In the genomic region with DNA sequence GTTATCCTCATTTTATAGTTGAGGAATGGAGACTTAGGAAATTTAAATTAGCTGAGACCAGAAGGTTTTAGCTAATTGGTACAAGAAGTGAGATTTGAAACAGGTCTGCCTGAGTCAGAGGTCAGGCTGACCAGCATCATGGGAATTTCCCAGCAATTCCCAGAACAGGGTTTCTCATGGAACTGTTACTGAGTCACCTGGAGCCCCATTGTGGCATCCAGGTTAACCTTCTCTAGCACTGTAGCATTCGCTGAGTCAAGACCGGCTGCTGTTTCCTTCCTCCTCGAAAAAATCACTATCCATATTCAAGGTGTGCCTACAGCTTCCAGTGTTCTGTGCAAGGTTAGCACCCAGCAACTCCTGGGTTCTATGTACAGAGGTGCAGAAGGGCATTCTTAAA, we compare ENCODE assay signal across 18 cellular contexts.
DNase-seq lines count a peak whose midpoint lies in the region; ATAC-seq and TF ChIP-seq lines count a peak whose summit lies in the region.
"Had no signal": no experiment of that assay in that cellular context is flagged by ENCODE, and none has a peak within 500 bp of the region (broad histone marks: within the 10 kb centered on the region; RNA-seq: fewer than 3 reads in every experiment).

No MANE protein-coding gene starts in this region.

- H3K9me3 Mint-ChIP-seq in WTC11, result no peaks in the 10 kb centered on the region

- H3K4me3 ChIP-seq in lower leg skin (ENCODE audit: low read depth, poor library complexity, severe bottlenecking), result no peak overlapping the region
- no peak overlapping the region for H3K4me3 ChIP-seq in vagina
- H3K4me3 ChIP-seq: upper lobe of right lung had no signal

- TF ChIP-seq CTCF in WTC11 (IDR thresholded peaks at IDR 0.05) (no peak), GM13976 (IDR thresholded peaks at IDR 0.05; ENCODE audit: borderline replicate concordance, control extremely low read depth, extremely low read depth, insufficient read depth, missing control alignments) (no peak), lower leg skin (IDR thresholded peaks at IDR 0.05) (no peak), vagina (IDR thresholded peaks at IDR 0.05) (no peak)

- H3K27ac Mint-ChIP-seq in WTC11, result no peak overlapping the region

- POLR2A ChIA-PET in WTC11 (lab: Charles Lee), result no interaction called here

- TF ChIP-seq POLR2A in lower leg skin (IDR thresholded peaks at IDR 0.05), result no peak
- no peak for TF ChIP-seq POLR2A in vagina (IDR thresholded peaks at IDR 0.05)

- no peaks in the 10 kb centered on the region for H3K27me3 ChIP-seq in vagina
- H3K27me3 ChIP-seq: upper lobe of right lung had no signal

- H3K4me1 ChIP-seq in vagina, result no peaks in the 10 kb centered on the region
- H3K4me1 ChIP-seq: upper lobe of right lung had no signal

- no peaks in the 10 kb centered on the region for H3K27me3 Mint-ChIP-seq in WTC11 (ENCODE audit: low read depth)

- H3K36me3 ChIP-seq in vagina, result no peaks in the 10 kb centered on the region
- H3K36me3 ChIP-seq: upper lobe of right lung, WERI-Rb-1 had no signal

- H3K9me3 ChIP-seq in vagina, result no peaks in the 10 kb centered on the region
- H3K9me3 ChIP-seq: upper lobe of right lung had no signal

- no peak overlapping the region for H3K4me3 Mint-ChIP-seq in WTC11

- WGBS in lower leg skin, 2 donors, result 81 to 90% methylated on average over 3 of the region's 3 CpGs

- DNase-seq in CD1c-positive myeloid dendritic cell (ENCODE audit: extremely low spot score) (peak; percentile 20), WTC11 (ENCODE audit: low spot score) (no peak), iPS-NIHi7 (ENCODE audit: extremely low spot score) (peak; percentile 27), GM13976 (ENCODE audit: low spot score) (no peak), lower leg skin (ENCODE audit: low spot score in 2 of 2) (no peak), vagina (ENCODE audit: extremely low spot score in 2 of 2) (no peak)
- DNase-seq: activated effector memory CD4-positive, alpha-beta T cell treated with Interleukin-2 at 50 U/mL for 16 hours; aorta; cortex of kidney; GF-D8; NCI-H1694 treated with DMSO at 0.1 percent for 48 hours; NCI-H510A; upper lobe of right lung; WERI-Rb-1 had no signal

- no peaks in the 10 kb centered on the region for H3K36me3 Mint-ChIP-seq in WTC11

- intact Hi-C loops in lower leg skin (cut with DNase I; ENCODE audit: low total_unique reads) (loop anchor here (2.0 kb wide), 1 partner anchor 23 kb away; no protein-coding TSS in a partner anchor), vagina (cut with DNase I) (no loop called here)

- H3K4me1 Mint-ChIP-seq in WTC11, result peaks cover 19% of the 10 kb centered on the region

- in situ Hi-C loops in GM13976 (cut with MboI; ENCODE audit: low sequenced_read_pairs, unreplicated experiment), result no loop called here

- CTCF ChIA-PET in WTC11 (lab: Charles Lee), result no interaction called here

- peak; percentile 41 for ATAC-seq in HG03039 (IDR thresholded peaks at IDR 0.05; ENCODE audit: unreplicated experiment)
- ATAC-seq in WTC11, result peak; percentile 53
- no peak for ATAC-seq in activated CD4-positive, CD25-positive, alpha-beta regulatory T cell treated with anti-CD3 and anti-CD28 coated beads, Interleukin-2, amount 50 U/mL, for 24 hours
- ATAC-seq: left lobe of liver, Panc1, upper lobe of right lung had no signal

- no peak overlapping the region for H3K27ac ChIP-seq in vagina
- H3K27ac ChIP-seq: upper lobe of right lung, WERI-Rb-1 had no signal

TF ChIP-seq in WTC11, 78 proteins besides CTCF, POLR2A, EP300 and RAD21:
- TF ChIP-seq, protein P1, sequence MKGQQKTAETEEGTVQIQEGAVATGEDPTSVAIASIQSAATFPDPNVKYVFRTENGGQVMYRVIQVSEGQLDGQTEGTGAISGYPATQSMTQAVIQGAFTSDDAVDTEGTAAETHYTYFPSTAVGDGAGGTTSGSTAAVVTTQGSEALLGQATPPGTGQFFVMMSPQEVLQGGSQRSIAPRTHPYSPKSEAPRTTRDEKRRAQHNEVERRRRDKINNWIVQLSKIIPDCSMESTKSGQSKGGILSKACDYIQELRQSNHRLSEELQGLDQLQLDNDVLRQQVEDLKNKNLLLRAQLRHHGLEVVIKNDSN (CRISPR knock-in tag; IDR thresholded peaks at IDR 0.05), result no peak
- TF ChIP-seq, protein P2, sequence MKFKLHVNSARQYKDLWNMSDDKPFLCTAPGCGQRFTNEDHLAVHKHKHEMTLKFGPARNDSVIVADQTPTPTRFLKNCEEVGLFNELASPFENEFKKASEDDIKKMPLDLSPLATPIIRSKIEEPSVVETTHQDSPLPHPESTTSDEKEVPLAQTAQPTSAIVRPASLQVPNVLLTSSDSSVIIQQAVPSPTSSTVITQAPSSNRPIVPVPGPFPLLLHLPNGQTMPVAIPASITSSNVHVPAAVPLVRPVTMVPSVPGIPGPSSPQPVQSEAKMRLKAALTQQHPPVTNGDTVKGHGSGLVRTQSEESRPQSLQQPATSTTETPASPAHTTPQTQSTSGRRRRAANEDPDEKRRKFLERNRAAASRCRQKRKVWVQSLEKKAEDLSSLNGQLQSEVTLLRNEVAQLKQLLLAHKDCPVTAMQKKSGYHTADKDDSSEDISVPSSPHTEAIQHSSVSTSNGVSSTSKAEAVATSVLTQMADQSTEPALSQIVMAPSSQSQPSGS (CRISPR knock-in tag; IDR thresholded peaks at IDR 0.05; ENCODE audit: borderline replicate concordance, low read depth), result no peak
- TF ChIP-seq MXD4 (CRISPR knock-in tag; IDR thresholded peaks at IDR 0.05; ENCODE audit: borderline replicate concordance), result no peak
- TF ChIP-seq SOX15 (CRISPR knock-in tag; IDR thresholded peaks at IDR 0.05), result no peak
- no peak for TF ChIP-seq ESRRA (CRISPR knock-in tag; IDR thresholded peaks at IDR 0.05; ENCODE audit: borderline replicate concordance)
- TF ChIP-seq, protein P3, sequence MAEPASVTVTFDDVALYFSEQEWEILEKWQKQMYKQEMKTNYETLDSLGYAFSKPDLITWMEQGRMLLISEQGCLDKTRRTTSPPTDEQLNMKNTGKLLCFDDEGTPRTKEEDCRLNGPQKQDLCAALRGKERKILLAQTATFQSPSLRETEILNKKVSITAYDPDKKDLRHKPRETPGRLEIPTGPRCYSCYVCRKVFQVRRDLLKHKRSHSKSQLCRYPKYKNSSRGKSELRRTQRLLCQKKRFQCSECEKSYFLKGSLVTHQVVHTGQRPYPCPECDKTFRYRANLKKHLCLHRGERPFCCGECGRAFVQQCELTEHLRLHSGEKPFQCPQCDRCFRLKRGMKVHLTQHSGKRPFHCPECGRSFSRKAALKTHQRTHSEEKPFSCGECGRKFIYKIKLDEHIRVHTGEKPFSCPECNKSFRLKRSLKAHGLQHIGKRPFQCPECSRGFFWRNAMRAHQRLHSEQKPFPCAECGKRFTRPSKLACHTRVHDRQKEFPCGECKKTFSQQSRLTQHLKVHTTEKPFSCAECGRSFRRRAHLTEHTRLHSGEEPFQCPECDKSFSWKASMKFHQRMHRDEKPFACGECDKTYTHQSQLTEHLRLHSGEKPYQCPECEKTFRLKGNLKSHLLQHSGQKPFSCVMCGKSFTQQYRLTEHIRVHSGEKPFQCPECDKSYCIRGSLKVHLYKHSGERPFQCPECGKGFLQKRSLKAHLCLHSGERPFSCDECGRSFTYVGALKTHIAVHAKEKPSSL (CRISPR knock-in tag; conservative IDR thresholded peaks at IDR 0.05), result no peak
- TF ChIP-seq ZNF121 (CRISPR knock-in tag; IDR thresholded peaks at IDR 0.05), result no peak
- TF ChIP-seq PRRX2 (CRISPR knock-in tag; IDR thresholded peaks at IDR 0.05), result no peak
- TF ChIP-seq, protein P4, sequence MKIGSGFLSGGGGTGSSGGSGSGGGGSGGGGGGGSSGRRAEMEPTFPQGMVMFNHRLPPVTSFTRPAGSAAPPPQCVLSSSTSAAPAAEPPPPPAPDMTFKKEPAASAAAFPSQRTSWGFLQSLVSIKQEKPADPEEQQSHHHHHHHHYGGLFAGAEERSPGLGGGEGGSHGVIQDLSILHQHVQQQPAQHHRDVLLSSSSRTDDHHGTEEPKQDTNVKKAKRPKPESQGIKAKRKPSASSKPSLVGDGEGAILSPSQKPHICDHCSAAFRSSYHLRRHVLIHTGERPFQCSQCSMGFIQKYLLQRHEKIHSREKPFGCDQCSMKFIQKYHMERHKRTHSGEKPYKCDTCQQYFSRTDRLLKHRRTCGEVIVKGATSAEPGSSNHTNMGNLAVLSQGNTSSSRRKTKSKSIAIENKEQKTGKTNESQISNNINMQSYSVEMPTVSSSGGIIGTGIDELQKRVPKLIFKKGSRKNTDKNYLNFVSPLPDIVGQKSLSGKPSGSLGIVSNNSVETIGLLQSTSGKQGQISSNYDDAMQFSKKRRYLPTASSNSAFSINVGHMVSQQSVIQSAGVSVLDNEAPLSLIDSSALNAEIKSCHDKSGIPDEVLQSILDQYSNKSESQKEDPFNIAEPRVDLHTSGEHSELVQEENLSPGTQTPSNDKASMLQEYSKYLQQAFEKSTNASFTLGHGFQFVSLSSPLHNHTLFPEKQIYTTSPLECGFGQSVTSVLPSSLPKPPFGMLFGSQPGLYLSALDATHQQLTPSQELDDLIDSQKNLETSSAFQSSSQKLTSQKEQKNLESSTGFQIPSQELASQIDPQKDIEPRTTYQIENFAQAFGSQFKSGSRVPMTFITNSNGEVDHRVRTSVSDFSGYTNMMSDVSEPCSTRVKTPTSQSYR (CRISPR knock-in tag; IDR thresholded peaks at IDR 0.05), result no peak
- TF ChIP-seq NR3C1 (CRISPR knock-in tag; conservative IDR thresholded peaks at IDR 0.05; ENCODE audit: low read depth), result no peak

Comparison
In these comparisons a context has a peak if more than half of its experiments do, and no peak if none do; other contexts are left out.
1. DNase-seq: peak in CD1c-positive myeloid dendritic cell (single experiment) and iPS-NIHi7 (single experiment); none in WTC11 (single experiment), GM13976 (single experiment), lower leg skin (0 of 2) and vagina (0 of 2).
2. ATAC-seq: peak in HG03039 (single experiment) and WTC11 (single experiment); none in activated CD4-positive, CD25-positive, alpha-beta regulatory T cell treated with anti-CD3 and anti-CD28 coated beads, Interleukin-2, amount 50 U/mL, for 24 hours (0 of 2).